In the genomic region with DNA sequence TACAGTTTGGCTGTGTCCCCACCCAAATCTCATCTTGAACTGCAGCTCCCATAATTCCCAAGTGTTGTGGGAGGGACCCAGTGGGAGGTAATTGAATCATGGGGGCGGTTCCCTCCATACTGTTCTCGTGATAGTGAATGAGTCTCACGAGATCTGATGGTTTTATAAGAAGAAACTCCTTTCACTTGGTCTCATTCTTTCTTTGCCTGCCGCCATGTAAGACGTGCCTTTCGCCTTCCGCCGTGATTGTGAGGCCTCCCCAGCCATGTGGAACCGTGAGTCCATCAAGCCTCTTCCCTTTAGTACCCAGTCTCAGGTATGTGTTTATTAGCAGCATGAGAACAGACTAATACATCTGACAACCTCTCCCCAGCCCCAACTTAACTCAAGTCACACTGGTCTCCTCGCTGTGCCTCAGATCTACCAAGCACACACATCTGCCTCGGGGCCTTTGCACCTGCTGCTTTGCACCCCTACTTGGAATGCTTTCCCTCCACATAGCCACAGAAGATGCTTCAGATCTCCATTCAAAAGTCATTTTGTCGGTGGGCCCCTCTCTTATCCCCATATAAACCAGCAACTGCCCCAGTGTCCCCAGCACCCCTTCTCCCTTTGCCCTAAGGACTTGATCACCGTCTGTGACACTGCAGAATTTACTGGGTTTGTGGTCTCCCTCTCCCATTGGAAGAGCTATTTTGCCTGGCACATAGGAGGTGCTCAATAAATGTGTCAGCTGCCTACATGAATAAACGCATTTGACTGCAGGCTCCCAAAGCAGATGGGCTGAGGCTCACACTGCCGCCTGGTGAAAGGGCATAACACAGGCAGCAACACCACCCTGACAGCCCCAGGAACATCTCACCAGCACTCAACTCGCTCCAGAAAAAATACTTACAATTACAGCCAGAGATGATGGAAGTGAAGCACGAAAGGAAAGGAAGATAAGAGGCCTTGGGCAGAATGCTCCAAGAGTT, we compare ENCODE assay signal across 18 cellular contexts.
DNase-seq lines count a peak whose midpoint lies in the region; ATAC-seq and TF ChIP-seq lines count a peak whose summit lies in the region.
"Had no signal": no experiment of that assay in that cellular context is flagged by ENCODE, and none has a peak within 500 bp of the region (broad histone marks: within the 10 kb centered on the region; RNA-seq: fewer than 3 reads in every experiment).

No MANE protein-coding gene starts in this region.

- H4K20me1 ChIP-seq in smooth muscle cell (ENCODE audit: low read depth) = no peaks in the 10 kb centered on the region

- no peaks in the 10 kb centered on the region for H3K79me2 ChIP-seq in smooth muscle cell (ENCODE audit: low read depth)

- intact Hi-C loops in transverse colon (cut with DNase I; ENCODE audit: low total_unique reads) = no loop called here

- no peak for ATAC-seq in left lobe of liver
- ATAC-seq in GM18861 (IDR thresholded peaks at IDR 0.05; ENCODE audit: unreplicated experiment) = no peak
- ATAC-seq in HG03457 (IDR thresholded peaks at IDR 0.05; ENCODE audit: unreplicated experiment) = no peak

- no peak for TF ChIP-seq EP300 in transverse colon (IDR thresholded peaks at IDR 0.05; ENCODE audit: low read depth)

- peak; percentile 1 for DNase-seq in stimulated activated CD4-positive, alpha-beta T cell treated with anti-CD3 and anti-CD28 coated beads, Interleukin-4, amount 100 ng/mL, for 24 hours
- no peak for DNase-seq in stimulated activated CD4-positive, alpha-beta T cell treated with anti-CD3 and anti-CD28 coated beads, Interleukin-4, amount 100 ng/mL, for 4 hours
- DNase-seq in left lobe of liver (ENCODE audit: low spot score) (peak; percentile 27), smooth muscle cell (lab: John Stamatoyannopoulos, UW; ENCODE audit: unreplicated experiment) (no peak), transverse colon (no peak)
- DNase-seq: ACHN; AML-193; CD4-positive, CD25-positive, alpha-beta regulatory T cell; EL; NCI-H1417 treated with DMSO at 0.1 percent for 48 hours; NCI-H2029; NCI-H2171; NCI-H446 treated with DMSO at 0.1 percent for 48 hours; NK-92 treated with Interleukin-12 subunit alpha and Interleukin-12 subunit beta, amount 100 ng/mL, for 24 hours; SIG-M5 had no signal

- H3K4me3 ChIP-seq in smooth muscle cell (no peak overlapping the region), transverse colon (no peak overlapping the region)

- WGBS in smooth muscle cell (ENCODE audit: low lambda C conversion rate) = 79% methylated on average over 17 of the region's 17 CpGs
- 79 to 87% methylated on average over 6 to 17 of the region's 17 CpGs for WGBS in transverse colon (ENCODE audit: low coverage in 1 of 2), 2 donors

- H3K36me3 ChIP-seq in smooth muscle cell (ENCODE audit: low read depth) (no peaks in the 10 kb centered on the region), transverse colon (no peaks in the 10 kb centered on the region)

- H3K9me3 ChIP-seq in smooth muscle cell (replicated peaks; ENCODE audit: low read depth) (no peaks in the 10 kb centered on the region), transverse colon (no peaks in the 10 kb centered on the region)

- H3K9ac ChIP-seq in smooth muscle cell (ENCODE audit: low read depth) = no peak overlapping the region

- no peaks in the 10 kb centered on the region for H3F3A ChIP-seq in smooth muscle cell (ENCODE audit: low read depth)

- H3K27ac ChIP-seq in smooth muscle cell (ENCODE audit: low read depth) (no peak overlapping the region), transverse colon (no peak overlapping the region)
- H3K27ac ChIP-seq: HL-60 had no signal

- TF ChIP-seq CTCF in smooth muscle cell (IDR thresholded peaks at IDR 0.05; ENCODE audit: borderline replicate concordance, insufficient read depth, poor library complexity, severe bottlenecking) (no peak), transverse colon (IDR thresholded peaks at IDR 0.05) (no peak)

- in situ Hi-C loops in transverse colon (cut with MboI; ENCODE audit: low pct_ligation_motif_present in 1 of 4, low pct_unique_long_range_greater_than_20kb in 1 of 4, low sequenced_read_pairs in 3 of 4) = no loop called here

- H3K4me1 ChIP-seq in smooth muscle cell (ENCODE audit: low read depth) = peaks cover 4% of the 10 kb centered on the region
- H3K4me1 ChIP-seq in transverse colon = no peaks in the 10 kb centered on the region

- no peaks in the 10 kb centered on the region for H3K27me3 ChIP-seq in smooth muscle cell (ENCODE audit: low read depth)
- no peaks in the 10 kb centered on the region for H3K27me3 ChIP-seq in transverse colon

- H2AFZ ChIP-seq in smooth muscle cell (ENCODE audit: low read depth) = no peak overlapping the region

- no peak for TF ChIP-seq POLR2A in transverse colon (IDR thresholded peaks at IDR 0.05)

- H3K4me2 ChIP-seq in smooth muscle cell = peak overlapping the region; percentile 23

Comparison
In these comparisons a context has a peak if more than half of its experiments do, and no peak if none do; other contexts are left out.
1. DNase-seq: peak in stimulated activated CD4-positive, alpha-beta T cell treated with anti-CD3 and anti-CD28 coated beads, Interleukin-4, amount 100 ng/mL, for 24 hours (single experiment) and left lobe of liver (single experiment); none in stimulated activated CD4-positive, alpha-beta T cell treated with anti-CD3 and anti-CD28 coated beads, Interleukin-4, amount 100 ng/mL, for 4 hours (0 of 2), smooth muscle cell (single experiment) and transverse colon (single experiment).